17 cellular contexts compared by ENCODE assay signal in genomic region chr13:40408602-40409001, GRCh38.
DNase-seq lines count a peak whose midpoint lies in the region; ATAC-seq and TF ChIP-seq lines count a peak whose summit lies in the region.
"Had no signal": no experiment of that assay in that cellular context is flagged by ENCODE, and none has a peak within 500 bp of the region (broad histone marks: within the 10 kb centered on the region; RNA-seq: fewer than 3 reads in every experiment).

No MANE protein-coding gene starts in this region.

- no peaks in the 10 kb centered on the region for H3K36me3 ChIP-seq in SJSA1
- no peaks in the 10 kb centered on the region for H3K36me3 ChIP-seq in colonic mucosa
- H3K36me3 ChIP-seq: tibial artery had no signal

- H3K27me3 ChIP-seq in SJSA1 (replicated peaks) (no peaks in the 10 kb centered on the region), foreskin keratinocyte (no peaks in the 10 kb centered on the region), colonic mucosa (no peaks in the 10 kb centered on the region)
- H3K27me3 ChIP-seq: tibial artery had no signal

- H3K27ac ChIP-seq in SJSA1 (peak overlapping the region; percentile 19; the same call in 1 of the 2 replicates), foreskin keratinocyte (peak overlapping the region; percentile 86), colonic mucosa (no peak overlapping the region)
- H3K27ac ChIP-seq: tibial artery had no signal

- H3K4me1 ChIP-seq in SJSA1 (replicated peaks) (peaks cover 40% of the 10 kb centered on the region), foreskin keratinocyte (peaks cover 35% of the 10 kb centered on the region), colonic mucosa (peaks cover under 1% of the 10 kb centered on the region)

- peak; percentile 80 for DNase-seq in A172 (ENCODE audit: low spot score)
- peak; percentile 45 for DNase-seq in HS-5 (ENCODE audit: low read depth)
- DNase-seq in SJSA1 (ENCODE audit: low read depth in 1 of 2, low spot score in 2 of 2): peak in 1 of 2 experiments; percentile 44
- DNase-seq in foreskin keratinocyte: peak; percentile 63 to 77
- no peak for DNase-seq in activated effector memory CD4-positive, alpha-beta T cell treated with anti-CD3 and anti-CD28 coated beads, Interleukin-2, amount 50 U/mL, for 16 hours
- DNase-seq in colonic mucosa: no peak
- DNase-seq in erythroblast (lab: John Stamatoyannopoulos, UW): no peak
- no peak for DNase-seq in 8988T
- DNase-seq: ACHN, cerebellar nuclear complex, GDM1, head of caudate nucleus, KG1, kidney glomerular epithelial cell, NCI-H1694, NCI-H446, tibial artery had no signal

- no peak for TF ChIP-seq POLR2A in erythroblast (IDR thresholded peaks at IDR 0.05; ENCODE audit: low read length)

- peak; percentile 67 for ATAC-seq in foreskin keratinocyte

- H3K4me3 ChIP-seq in SJSA1: no peak overlapping the region
- H3K4me3 ChIP-seq in colonic mucosa: no peak overlapping the region
- H3K4me3 ChIP-seq: tibial artery had no signal

- no peak overlapping the region for H3K9ac ChIP-seq in colonic mucosa (ENCODE audit: low read depth in 2 of 2, low read length in 2 of 2)

- intact Hi-C loops in colonic mucosa (cut with DNase I): no loop called here

- H3K9me3 ChIP-seq in SJSA1 (replicated peaks) (no peaks in the 10 kb centered on the region), colonic mucosa (no peaks in the 10 kb centered on the region)
- H3K9me3 ChIP-seq: tibial artery had no signal

- TF ChIP-seq CTCF in foreskin keratinocyte (conservative IDR thresholded peaks at IDR 0.05) (no peak), colonic mucosa (IDR thresholded peaks at IDR 0.05) (no peak)

Comparison
In these comparisons a context has a peak if more than half of its experiments do, and no peak if none do; other contexts are left out.
1. DNase-seq: peak in A172 (single experiment), HS-5 (single experiment) and foreskin keratinocyte (2 of 2); none in activated effector memory CD4-positive, alpha-beta T cell treated with anti-CD3 and anti-CD28 coated beads, Interleukin-2, amount 50 U/mL, for 16 hours (single experiment), colonic mucosa (single experiment), erythroblast (0 of 2) and 8988T (single experiment).